In the genomic region with DNA sequence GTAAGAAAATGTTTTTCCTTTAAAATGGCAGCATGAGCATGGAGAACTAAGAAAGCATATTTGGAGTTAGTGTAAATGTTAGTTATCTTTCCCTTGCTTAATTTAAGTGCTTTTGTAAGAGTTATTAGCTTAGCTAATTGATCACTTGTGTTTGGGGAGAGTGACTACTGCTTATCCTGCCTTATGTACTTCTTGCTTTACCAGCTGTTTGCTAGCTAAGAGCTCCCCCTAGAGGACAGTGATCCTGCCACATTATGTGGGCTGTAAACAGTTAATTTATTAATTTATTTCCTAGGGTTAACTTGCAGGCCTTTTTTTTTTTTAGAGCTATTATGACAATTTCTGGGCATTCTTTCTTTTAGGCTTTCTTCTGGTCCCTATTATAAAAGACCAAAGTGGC, we compare ENCODE assay signal across 14 cellular contexts.
DNase-seq lines count a peak whose midpoint lies in the region; ATAC-seq, FAIRE-seq and TF ChIP-seq lines count a peak whose summit lies in the region.
"Had no signal": no experiment of that assay in that cellular context is flagged by ENCODE, and none has a peak within 500 bp of the region (broad histone marks: within the 10 kb centered on the region; RNA-seq: fewer than 3 reads in every experiment).

No MANE protein-coding gene starts in this region.

- intact Hi-C loops in lower lobe of right lung (cut with DNase I): no loop called here

- H3K4me1 Mint-ChIP-seq in T-helper 17 cell: no peaks in the 10 kb centered on the region
- H3K4me1 Mint-ChIP-seq: activated naive CD8-positive, alpha-beta T cell treated with anti-CD3 and anti-CD28 coated beads, Interleukin-2, amount 50 U/mL, for 24 hours; CD4-positive, alpha-beta memory T cell; IgD-negative memory B cell had no signal

- no peak overlapping the region for H3K4me3 Mint-ChIP-seq in T-helper 17 cell
- H3K4me3 Mint-ChIP-seq: activated naive CD8-positive, alpha-beta T cell treated with anti-CD3 and anti-CD28 coated beads, Interleukin-2, amount 50 U/mL, for 24 hours; CD4-positive, alpha-beta memory T cell; IgD-negative memory B cell had no signal

- H3K27me3 Mint-ChIP-seq in T-helper 17 cell: no peaks in the 10 kb centered on the region
- H3K27me3 Mint-ChIP-seq: activated naive CD8-positive, alpha-beta T cell treated with anti-CD3 and anti-CD28 coated beads, Interleukin-2, amount 50 U/mL, for 24 hours; CD4-positive, alpha-beta memory T cell; IgD-negative memory B cell had no signal

- no peak for DNase-seq in GM06990 (ENCODE audit: extremely low read depth, insufficient read length)
- no peak for DNase-seq in HTR-8/SVneo (ENCODE audit: insufficient read length, low spot score)
- DNase-seq in SK-MEL-5 (ENCODE audit: low read depth, low spot score): peak; percentile 43
- no peak for DNase-seq in fibroblast of mammary gland (ENCODE audit: low read depth)
- no peak for DNase-seq in lower lobe of right lung
- DNase-seq in T-helper 17 cell: no peak
- DNase-seq in NCI-H187 treated with DMSO at 0.1 percent for 48 hours (lab: John Stamatoyannopoulos, UW): no peak
- DNase-seq: activated naive CD8-positive, alpha-beta T cell treated with anti-CD3 and anti-CD28 coated beads, Interleukin-2, amount 50 U/mL, for 24 hours; CD4-positive, alpha-beta memory T cell; colonic mucosa; NCI-H2081; NK-92 treated with Interleukin-12 subunit alpha and Interleukin-12 subunit beta, amount 100 ng/mL, for 24 hours; spleen had no signal

- H3K4me3 ChIP-seq in GM06990 (replicated peaks; ENCODE audit: low read depth, low read length): no peak overlapping the region
- no peak overlapping the region for H3K4me3 ChIP-seq in fibroblast of mammary gland (ENCODE audit: control insufficient read depth, low read depth, low read length)
- no peak overlapping the region for H3K4me3 ChIP-seq in lower lobe of right lung
- H3K4me3 ChIP-seq: colonic mucosa, spleen had no signal

- H3K9me3 ChIP-seq in lower lobe of right lung (no peaks in the 10 kb centered on the region), T-helper 17 cell (ENCODE audit: control insufficient read depth, low read length, poor library complexity, severe bottlenecking) (no peaks in the 10 kb centered on the region)
- H3K9me3 ChIP-seq: colonic mucosa had no signal

- H3K36me3 Mint-ChIP-seq in T-helper 17 cell (ENCODE audit: low read depth): no peaks in the 10 kb centered on the region
- H3K36me3 Mint-ChIP-seq: CD4-positive, alpha-beta memory T cell; IgD-negative memory B cell had no signal

- no peaks in the 10 kb centered on the region for H3K4me1 ChIP-seq in lower lobe of right lung
- H3K4me1 ChIP-seq: colonic mucosa, spleen had no signal

- no peak overlapping the region for H3K27ac ChIP-seq in lower lobe of right lung
- H3K27ac ChIP-seq: colonic mucosa, spleen had no signal

- ATAC-seq in lower lobe of right lung (no peak), T-helper 17 cell (no peak)
- ATAC-seq: activated naive CD8-positive, alpha-beta T cell treated with anti-CD3 and anti-CD28 coated beads, Interleukin-2, amount 50 U/mL, for 24 hours had no signal

- peak; percentile 38 for TF ChIP-seq CTCF in GM06990 (IDR thresholded peaks at IDR 0.05; ENCODE audit: insufficient read depth, low read length, poor library complexity, severe bottlenecking)
- TF ChIP-seq CTCF in fibroblast of mammary gland (conservative IDR thresholded peaks at IDR 0.05; ENCODE audit: control insufficient read depth, insufficient read depth, low read depth, low read length): peak; percentile 6
- TF ChIP-seq CTCF in lower lobe of right lung (IDR thresholded peaks at IDR 0.05): no peak

- in situ Hi-C loops in SK-MEL-5 (cut with HindIII; ENCODE audit: low pct_unique_long_range_greater_than_20kb, low sequenced_read_pairs): no loop called here

- peak; percentile 38 for FAIRE-seq in HTR-8/SVneo (lab: Jason Lieb, UNC)

- no peak overlapping the region for H3K27ac Mint-ChIP-seq in T-helper 17 cell
- H3K27ac Mint-ChIP-seq: activated naive CD8-positive, alpha-beta T cell treated with anti-CD3 and anti-CD28 coated beads, Interleukin-2, amount 50 U/mL, for 24 hours; CD4-positive, alpha-beta memory T cell; IgD-negative memory B cell had no signal

- H3K27me3 ChIP-seq in GM06990 (replicated peaks; ENCODE audit: control insufficient read depth, insufficient read depth, low read length) (no peaks in the 10 kb centered on the region), lower lobe of right lung (ENCODE audit: low read depth) (no peaks in the 10 kb centered on the region)
- H3K27me3 ChIP-seq: colonic mucosa, spleen had no signal

- H3K36me3 ChIP-seq in GM06990 (ENCODE audit: control insufficient read depth, insufficient read depth, low read length): no peaks in the 10 kb centered on the region
- no peaks in the 10 kb centered on the region for H3K36me3 ChIP-seq in lower lobe of right lung
- H3K36me3 ChIP-seq: colonic mucosa, spleen had no signal
